In genomic region chr19:42252365-42253244, GRCh38 we compare ENCODE assay signal across 8 cellular contexts. TPM values are rescaled to one million over a fixed set of nuclear protein-coding genes. Genes with fewer than 3 reads are reported as not detected.
A peak's percentile ranks its signal among the peaks of the same experiment; 100 is the strongest.
DNase-seq lines count a peak whose midpoint lies in the region; ATAC-seq and TF ChIP-seq lines count a peak whose summit lies in the region.

No MANE protein-coding gene starts in this region.

- H3K27me3 Mint-ChIP-seq in activated CD4-positive, alpha-beta T cell treated with anti-CD3 and anti-CD28 coated beads, Interleukin-2, amount 10 ng/mL, durations not matched to agents 7 days and 5 days, result peaks cover 12% of the 10 kb centered on the region
- peaks cover 0 to 4% of the 10 kb centered on the region in 2 donors for H3K27me3 Mint-ChIP-seq in natural killer cell treated with Interleukin-12 subunit alpha and Interleukin-12 subunit beta and Interleukin-15 and Interleukin-18, amount 100 ng/mL, for 72 hours

- H3K27ac ChIP-seq in VCaP, result peak overlapping the region; percentile 91

- peak overlapping the region; percentile 96 for H3K4me3 Mint-ChIP-seq in activated CD4-positive, alpha-beta T cell treated with anti-CD3 and anti-CD28 coated beads, Interleukin-2, amount 10 ng/mL, durations not matched to agents 7 days and 5 days
- peak overlapping the region; percentile 97 for H3K4me3 Mint-ChIP-seq in natural killer cell treated with Interleukin-12 subunit alpha and Interleukin-12 subunit beta and Interleukin-15 and Interleukin-18, amount 100 ng/mL, for 72 hours

- TF ChIP-seq CTCF in VCaP (conservative IDR thresholded peaks at IDR 0.05) (no peak), fibroblast of mammary gland (conservative IDR thresholded peaks at IDR 0.05; ENCODE audit: control insufficient read depth, insufficient read depth, low read depth, low read length) (no peak)

- CTCF ChIA-PET in activated CD4-positive, alpha-beta T cell treated with anti-CD3 and anti-CD28 coated beads, Interleukin-2, amount 10 ng/mL, durations not matched to agents 7 days and 5 days (lab: Charles Lee), result interaction anchor here (1.3 to 2.2 kb wide), 2 partner anchors 10 to 66 kb away, joined by 4 to 6 read pairs; partner anchors contain the start of gene GSK3A

- H3K4me3 ChIP-seq in fibroblast of mammary gland (ENCODE audit: control insufficient read depth, low read depth, low read length), result peak overlapping the region; percentile 89

- H3K4me1 Mint-ChIP-seq in activated CD4-positive, alpha-beta T cell treated with anti-CD3 and anti-CD28 coated beads, Interleukin-2, amount 10 ng/mL, durations not matched to agents 7 days and 5 days, result peaks cover 42% of the 10 kb centered on the region
- peaks cover 23 to 29% of the 10 kb centered on the region in 2 donors for H3K4me1 Mint-ChIP-seq in natural killer cell treated with Interleukin-12 subunit alpha and Interleukin-12 subunit beta and Interleukin-15 and Interleukin-18, amount 100 ng/mL, for 72 hours (ENCODE audit: low read depth in 2 of 2)

- no peaks in the 10 kb centered on the region for H3K36me3 Mint-ChIP-seq in activated CD4-positive, alpha-beta T cell treated with anti-CD3 and anti-CD28 coated beads, Interleukin-2, amount 10 ng/mL, durations not matched to agents 7 days and 5 days (ENCODE audit: low read depth)
- no peaks in the 10 kb centered on the region for H3K36me3 Mint-ChIP-seq in natural killer cell treated with Interleukin-12 subunit alpha and Interleukin-12 subunit beta and Interleukin-15 and Interleukin-18, amount 100 ng/mL, for 72 hours

- H3K9me3 Mint-ChIP-seq in activated CD4-positive, alpha-beta T cell treated with anti-CD3 and anti-CD28 coated beads, Interleukin-2, amount 10 ng/mL, durations not matched to agents 7 days and 5 days, result no peaks in the 10 kb centered on the region
- no peaks in the 10 kb centered on the region for H3K9me3 Mint-ChIP-seq in natural killer cell treated with Interleukin-12 subunit alpha and Interleukin-12 subunit beta and Interleukin-15 and Interleukin-18, amount 100 ng/mL, for 72 hours

- DNase-seq in activated CD4-positive, alpha-beta T cell treated with anti-CD3 and anti-CD28 coated beads, Interleukin-2, amount 10 ng/mL, durations not matched to agents 7 days and 5 days, result no peak
- no peak for DNase-seq in activated CD4-positive, alpha-beta T cell treated with anti-CD3 and anti-CD28 coated beads, Interleukin-2, amount 50 U/mL, for 4 hours
- DNase-seq in fibroblast of mammary gland (ENCODE audit: low read depth) (peak; percentile 71), NCI-H2107 (lab: John Stamatoyannopoulos, UW) (no peak), HK-2 (ENCODE audit: unreplicated experiment) (no peak), NCI-H2107 treated with DMSO at 0.1 percent for 48 hours (lab: John Stamatoyannopoulos, UW; ENCODE audit: unreplicated experiment) (no peak)
- DNase-seq in natural killer cell treated with Interleukin-12 subunit alpha and Interleukin-12 subunit beta and Interleukin-15 and Interleukin-18, amount 100 ng/mL, for 72 hours (ENCODE audit: low spot score), result no peak

- POLR2A ChIA-PET in activated CD4-positive, alpha-beta T cell treated with anti-CD3 and anti-CD28 coated beads, Interleukin-2, amount 10 ng/mL, durations not matched to agents 7 days and 5 days (lab: Charles Lee), result no interaction called here

- no peak for ATAC-seq in natural killer cell treated with Interleukin-12 subunit alpha and Interleukin-12 subunit beta and Interleukin-15 and Interleukin-18, amount 100 ng/mL, for 72 hours

- peak overlapping the region; percentile 94 for H3K27ac Mint-ChIP-seq in activated CD4-positive, alpha-beta T cell treated with anti-CD3 and anti-CD28 coated beads, Interleukin-2, amount 10 ng/mL, durations not matched to agents 7 days and 5 days
- H3K27ac Mint-ChIP-seq in natural killer cell treated with Interleukin-12 subunit alpha and Interleukin-12 subunit beta and Interleukin-15 and Interleukin-18, amount 100 ng/mL, for 72 hours, result peak overlapping the region; percentile 81 to 89

RNA-seq across cellular contexts. Expression of gene ERF, which starts 2.3 kb away (rescaled TPM):
- total RNA-seq in activated CD4-positive, alpha-beta T cell treated with anti-CD3 and anti-CD28 coated beads, Interleukin-2, amount 10 ng/mL, durations not matched to agents 7 days and 5 days, result 10 to 100 TPM; 56.5 to 57.9 TPM
- 10 to 100 TPM; 29.5 to 47.8 TPM for total RNA-seq in natural killer cell treated with Interleukin-12 subunit alpha and Interleukin-12 subunit beta and Interleukin-15 and Interleukin-18, amount 100 ng/mL, for 72 hours

RNA-seq across cellular contexts. Expression of gene GSK3A, which starts 10.2 kb away (rescaled TPM):
- 10 to 100 TPM; 42.7 to 53.4 TPM for total RNA-seq in activated CD4-positive, alpha-beta T cell treated with anti-CD3 and anti-CD28 coated beads, Interleukin-2, amount 10 ng/mL, durations not matched to agents 7 days and 5 days
- 10 to 100 TPM; 51.1 to 52.8 TPM for total RNA-seq in natural killer cell treated with Interleukin-12 subunit alpha and Interleukin-12 subunit beta and Interleukin-15 and Interleukin-18, amount 100 ng/mL, for 72 hours

RNA-seq across cellular contexts. Expression of gene CIC, which starts 16.4 kb away (rescaled TPM):
- total RNA-seq in activated CD4-positive, alpha-beta T cell treated with anti-CD3 and anti-CD28 coated beads, Interleukin-2, amount 10 ng/mL, durations not matched to agents 7 days and 5 days, result 10 to 100 TPM; 69.3 to 81.0 TPM
- total RNA-seq in natural killer cell treated with Interleukin-12 subunit alpha and Interleukin-12 subunit beta and Interleukin-15 and Interleukin-18, amount 100 ng/mL, for 72 hours, result 100 to 1,000 TPM; 110 to 115 TPM

RNA-seq across cellular contexts. Expression of gene ZNF526, which starts 32.5 kb away (rescaled TPM):
- total RNA-seq in activated CD4-positive, alpha-beta T cell treated with anti-CD3 and anti-CD28 coated beads, Interleukin-2, amount 10 ng/mL, durations not matched to agents 7 days and 5 days, result 10 to 100 TPM; 18.0 to 18.5 TPM
- total RNA-seq in natural killer cell treated with Interleukin-12 subunit alpha and Interleukin-12 subunit beta and Interleukin-15 and Interleukin-18, amount 100 ng/mL, for 72 hours, result 10 to 100 TPM; 18.5 to 23.7 TPM

RNA-seq across cellular contexts. Expression of gene DEDD2, which starts 35.1 kb away (rescaled TPM):
- total RNA-seq in activated CD4-positive, alpha-beta T cell treated with anti-CD3 and anti-CD28 coated beads, Interleukin-2, amount 10 ng/mL, durations not matched to agents 7 days and 5 days, result 10 to 100 TPM; 37.2 to 42.4 TPM
- 10 to 100 TPM; 28.5 to 33.2 TPM for total RNA-seq in natural killer cell treated with Interleukin-12 subunit alpha and Interleukin-12 subunit beta and Interleukin-15 and Interleukin-18, amount 100 ng/mL, for 72 hours
